ENCODE assay signal across 1 cellular context in genomic region chr10:14409856-14410458, GRCh38.
TF ChIP-seq lines count a peak whose summit lies in the region.

No MANE protein-coding gene starts in this region.

TF ChIP-seq in IMR-90, 13 proteins besides CTCF, POLR2A, EP300 and RAD21 (continued from another document):
- TF ChIP-seq NFE2L2 (IDR thresholded peaks at IDR 0.05; ENCODE audit: low read depth, low read length) = no peak
- TF ChIP-seq CEBPB (IDR thresholded peaks at IDR 0.05; ENCODE audit: low read depth, low read length) = no peak
- TF ChIP-seq MAFK (IDR thresholded peaks at IDR 0.05; ENCODE audit: low read depth, low read length) = no peak
- TF ChIP-seq ELK1 (IDR thresholded peaks at IDR 0.05; ENCODE audit: borderline replicate concordance, low read depth, low read length) = no peak
- no peak for TF ChIP-seq RCOR1 (IDR thresholded peaks at IDR 0.05; ENCODE audit: insufficient replicate concordance, low read length)
- TF ChIP-seq MAZ (IDR thresholded peaks at IDR 0.05; ENCODE audit: borderline replicate concordance, low read depth, low read length) = no peak
- no peak for TF ChIP-seq USF2 (IDR thresholded peaks at IDR 0.05; ENCODE audit: low read depth, low read length)
